Comparison of ENCODE assay signal across 9 cellular contexts in genomic region chr16:29789775-29790182, GRCh38. TPM values are rescaled to one million over a fixed set of nuclear protein-coding genes. Genes with fewer than 3 reads are reported as not detected.
DNase-seq lines count a peak whose midpoint lies in the region; ATAC-seq and TF ChIP-seq lines count a peak whose summit lies in the region.
"Had no signal": no experiment of that assay in that cellular context is flagged by ENCODE, and none has a peak within 500 bp of the region (broad histone marks: within the 10 kb centered on the region; RNA-seq: fewer than 3 reads in every experiment).

No MANE protein-coding gene starts in this region.

- no peak overlapping the region for H2BK120ac ChIP-seq in H9 (ENCODE audit: low read depth, low read length, poor library complexity, severe bottlenecking)

- no peak overlapping the region for H2BK20ac ChIP-seq in H9 (ENCODE audit: low read depth, low read length, poor library complexity, severe bottlenecking)

- H3K27ac Mint-ChIP-seq in H9 (peak overlapping the region; percentile 95 to 98 (median 96); a peak in 6 of 7 replicates), T-cell (peak overlapping the region; percentile 98 to 99), glutamatergic neuron (ENCODE audit: unreplicated experiment) (peak overlapping the region; percentile 96)

- H3K23me2 ChIP-seq in H9 (ENCODE audit: insufficient read length, low read depth, low read length, poor library complexity, severe bottlenecking) = peaks cover 5% of the 10 kb centered on the region

- CTCF ChIA-PET in T-cell (lab: Charles Lee) = interaction anchor here (0.6 to 2.6 kb wide), 12 partner anchors 10 to 238 kb away, joined by 3 to 14 read pairs (median 5); partner anchors contain the start of genes C16orf54 (in 1 of the 2), MVP (in 1 of the 2) and PAGR1 (in 1 of the 2)

- H3K4ac ChIP-seq in H9 (ENCODE audit: low read depth, low read length) = no peak overlapping the region

- H3K9me3 ChIP-seq in H9 (ENCODE audit: control insufficient read depth, low read depth, low read length) = no peaks in the 10 kb centered on the region

- H3K79me1 ChIP-seq in H9 (ENCODE audit: insufficient read depth, low read depth, low read length, poor library complexity, severe bottlenecking) = peaks cover 3% of the 10 kb centered on the region

- H3K36me3 Mint-ChIP-seq in H9 (ENCODE audit: insufficient read depth in 1 of 3, low read depth in 3 of 3) (peaks cover 12 to 31% (median 22%) of the 10 kb centered on the region in 3 experiments), T-cell (peaks cover 10% of the 10 kb centered on the region), glutamatergic neuron (ENCODE audit: unreplicated experiment) (no peaks in the 10 kb centered on the region)

- H3K9me3 Mint-ChIP-seq in H9 (no peaks in the 10 kb centered on the region), T-cell (no peaks in the 10 kb centered on the region), glutamatergic neuron (ENCODE audit: unreplicated experiment) (no peaks in the 10 kb centered on the region)

- H3K56ac ChIP-seq in H9 (ENCODE audit: insufficient read length, low read depth, low read length) = no peak overlapping the region

- H2BK5ac ChIP-seq in H9 (ENCODE audit: insufficient read length, low read length) = no peak overlapping the region

- H2AK5ac ChIP-seq in H9 (ENCODE audit: insufficient read length, low read length) = no peak overlapping the region

- peak overlapping the region; percentile 81 for H3K14ac ChIP-seq in H9 (ENCODE audit: insufficient read depth, low read length)

- H4K8ac ChIP-seq in H9 (replicated peaks; ENCODE audit: insufficient read length, low read depth, low read length) = no peak overlapping the region

- H2BK15ac ChIP-seq in H9 (ENCODE audit: low read depth, low read length) = no peak overlapping the region

- WGBS in H9 (ENCODE audit: extremely low coverage, insufficient read length, low lambda C conversion rate) = no CpG with 5 or more reads among the region's 20 CpGs

- peak overlapping the region; percentile 71 for H3K9ac ChIP-seq in H9 (ENCODE audit: extremely low read depth, insufficient read length, low read length)

- POLR2A ChIA-PET in T-cell (lab: Charles Lee) = interaction anchor here (0.7 to 1.6 kb wide), 6 partner anchors 18 to 51 kb away, joined by 3 to 10 read pairs (median 4); partner anchors contain the start of gene PAGR1 (in 1 of the 2)

- H3K4me3 Mint-ChIP-seq in H9 = peak overlapping the region; percentile 97 to 98
- peak overlapping the region; percentile 93 to 98 (median 98) for H3K4me3 Mint-ChIP-seq in T-cell
- peak overlapping the region; percentile 92 for H3K4me3 Mint-ChIP-seq in glutamatergic neuron (ENCODE audit: unreplicated experiment)

- no peak overlapping the region for H3K23ac ChIP-seq in H9 (ENCODE audit: insufficient read length, low read depth, low read length)

- no peak overlapping the region for H4K91ac ChIP-seq in H9 (ENCODE audit: insufficient read length, low read depth, low read length)

- H2BK12ac ChIP-seq in H9 (ENCODE audit: insufficient read length, low read depth, low read length) = no peak overlapping the region

- H3K79me2 ChIP-seq in H9 (ENCODE audit: insufficient read depth, low read length) = peaks cover 31% of the 10 kb centered on the region

- no peak for TF ChIP-seq CTCF in H9 (conservative IDR thresholded peaks at IDR 0.05)
- no peak for TF ChIP-seq CTCF in glutamatergic neuron (IDR thresholded peaks at IDR 0.05; ENCODE audit: partially characterized antibody, unreplicated experiment)

- no peak overlapping the region for H2AFZ ChIP-seq in H9 (ENCODE audit: low read length)

- peak overlapping the region; percentile 30 for H4K5ac ChIP-seq in H9 (ENCODE audit: insufficient read length, low read depth, low read length)

- no peaks in the 10 kb centered on the region for H3K27me3 ChIP-seq in H9 (ENCODE audit: insufficient read depth, low read length)

- peaks cover 27 to 32% of the 10 kb centered on the region in 2 experiments for H3K4me1 Mint-ChIP-seq in H9
- peaks cover 50 to 55% (median 52%) of the 10 kb centered on the region in 3 donors for H3K4me1 Mint-ChIP-seq in T-cell
- peaks cover 13% of the 10 kb centered on the region for H3K4me1 Mint-ChIP-seq in glutamatergic neuron (ENCODE audit: low read depth, unreplicated experiment)

- H3K18ac ChIP-seq in H9 (ENCODE audit: insufficient read length, low read depth, low read length) = peak overlapping the region; percentile 37

- H3K27ac ChIP-seq in H9 (ENCODE audit: insufficient read length, low read depth, low read length) (no peak overlapping the region), skin epidermis (peak overlapping the region; percentile 23 to 99 (median 89))

- no peaks in the 10 kb centered on the region for H4K20me1 ChIP-seq in H9 (ENCODE audit: control insufficient read depth, insufficient read depth, insufficient read length)

- peaks cover 12% of the 10 kb centered on the region for H3K27me3 Mint-ChIP-seq in H9 (ENCODE audit: low read depth)
- no peaks in the 10 kb centered on the region for H3K27me3 Mint-ChIP-seq in T-cell
- peaks cover 5% of the 10 kb centered on the region for H3K27me3 Mint-ChIP-seq in glutamatergic neuron (ENCODE audit: unreplicated experiment)

- peak overlapping the region; percentile 71 for H3K4me2 ChIP-seq in H9 (ENCODE audit: insufficient read depth, insufficient read length, low read length)

- H3T11ph ChIP-seq in H9 (ENCODE audit: low read length) = no peak overlapping the region

- H3K4me1 ChIP-seq in H9 (ENCODE audit: insufficient read depth, low read length) = no peaks in the 10 kb centered on the region; the same call in 1 of the 2 replicates

- peak overlapping the region; percentile 69 to 89 (median 82) for H3K4me3 ChIP-seq in skin epidermis

- no peak for ATAC-seq in T-cell (replicated peaks in 1 of 4)
- no peak for ATAC-seq in GM19467 (IDR thresholded peaks at IDR 0.05; ENCODE audit: unreplicated experiment)
- no peak for ATAC-seq in GM21526 (IDR thresholded peaks at IDR 0.05; ENCODE audit: low FRiP score, unreplicated experiment)
- no peak for ATAC-seq in GM21619 (IDR thresholded peaks at IDR 0.05; ENCODE audit: unreplicated experiment)

- no peak for DNase-seq in H9
- DNase-seq in T-cell = no peak
- DNase-seq in glutamatergic neuron = no peak
- DNase-seq in NCI-H748 (lab: John Stamatoyannopoulos, UW; ENCODE audit: unreplicated experiment) = no peak

RNA-seq across cellular contexts. Expression of gene KIF22, which starts 0.8 kb away (rescaled TPM):
- total RNA-seq in H9 (2021) = 148 and 151 TPM in 2 replicates
- total RNA-seq in T-cell = 10 to 100 TPM; 84.1 to 95.2 (median 84.9) TPM
- 31.9 TPM for total RNA-seq in glutamatergic neuron (ENCODE audit: unreplicated experiment)

RNA-seq across cellular contexts. Expression of gene ZG16, which starts 11.7 kb away (rescaled TPM):
- total RNA-seq in H9 (2021) (not detected in 2 replicates), T-cell (under 1 TPM in 2 of 5 donors, not detected in 3; 0.09 to 0.15 TPM), glutamatergic neuron (ENCODE audit: unreplicated experiment) (not detected)
- total RNA-seq: activated CD8-positive, alpha-beta memory T cell treated with anti-CD3 and anti-CD28 coated beads for 36 hours had no signal

RNA-seq across cellular contexts. Expression of gene MAZ, which starts 16.6 kb away (rescaled TPM):
- 412 and 414 TPM in 2 replicates for total RNA-seq in H9 (2021)
- 100 to 1,000 TPM; 240 to 326 (median 305) TPM for total RNA-seq in T-cell
- total RNA-seq in glutamatergic neuron (ENCODE audit: unreplicated experiment) = 369 TPM

RNA-seq across cellular contexts. Expression of gene PRRT2, which starts 22.2 kb away (rescaled TPM):
- 10.7 and 14.6 TPM in 2 replicates for total RNA-seq in H9 (2021)
- 1 to 10 TPM; 2.4 to 7.9 (median 4.4) TPM for total RNA-seq in T-cell
- 91.0 TPM for total RNA-seq in glutamatergic neuron (ENCODE audit: unreplicated experiment)

RNA-seq across cellular contexts. Expression of gene PAGR1, which starts 26.2 kb away (rescaled TPM):
- total RNA-seq in H9 (2021) = 65.3 and 67.8 TPM in 2 replicates
- total RNA-seq in T-cell = 10 to 100 TPM; 16.0 to 47.2 (median 40.6) TPM
- 110 TPM for total RNA-seq in glutamatergic neuron (ENCODE audit: unreplicated experiment)
